ENCODE assay signal across 8 cellular contexts in the genomic region with DNA sequence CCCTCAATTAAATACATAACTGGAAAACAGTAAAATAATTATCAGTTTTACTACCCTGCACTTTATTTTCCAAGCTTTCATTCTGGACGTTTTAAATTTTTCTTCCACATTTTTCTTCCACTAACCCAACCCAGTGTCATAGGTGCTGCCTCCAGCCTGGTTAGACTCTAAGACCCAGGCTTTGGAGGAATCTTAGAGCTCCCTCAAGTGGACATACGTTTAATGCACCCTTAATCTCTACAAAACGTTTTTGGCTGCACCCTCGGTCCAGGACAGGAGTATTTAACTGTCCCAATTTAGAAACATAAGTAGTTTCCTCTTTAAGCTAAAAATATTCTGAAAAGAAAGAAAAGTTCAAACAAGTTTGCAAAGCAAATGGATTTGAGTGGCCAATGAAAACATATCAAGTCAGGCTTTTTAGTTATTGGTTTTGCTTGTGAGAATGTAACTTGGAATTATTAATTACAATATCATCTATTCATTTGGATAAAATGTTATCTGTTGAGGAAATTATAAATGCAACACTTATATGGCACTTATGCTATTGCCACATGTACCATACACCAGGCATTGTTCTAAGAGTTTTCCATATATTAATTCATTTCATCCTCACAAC. TPM values are rescaled to one million over a fixed set of nuclear protein-coding genes. Genes with fewer than 3 reads are reported as not detected.
DNase-seq lines count a peak whose midpoint lies in the region; ATAC-seq, FAIRE-seq and TF ChIP-seq lines count a peak whose summit lies in the region.

No MANE protein-coding gene starts in this region.

- DNase-seq in activated CD8-positive, alpha-beta T cell treated with anti-CD3 and anti-CD28 coated beads for 36 hours: peak; percentile 2
- DNase-seq in activated CD8-positive, alpha-beta T cell treated with anti-CD3 and anti-CD28 coated beads, Interleukin-2, amount 10 ng/mL, durations not matched to agents 7 days and 5 days: no peak
- DNase-seq in HFFc6 (peak; percentile 47), NAMALWA (ENCODE audit: low spot score) (peak; percentile 79), globus pallidus (ENCODE audit: low spot score) (peak; percentile 53), small intestine (peak; percentile 67), GM19240 (ENCODE audit: insufficient read length, low spot score) (no peak)

- no peaks in the 10 kb centered on the region for H3K9me2 ChIP-seq in SU-DHL-6 (replicated peaks; ENCODE audit: insufficient read depth, low read length)

- no peaks in the 10 kb centered on the region for H4K20me1 ChIP-seq in SU-DHL-6 (ENCODE audit: low read depth, low read length)

- no peak overlapping the region for H3K9ac ChIP-seq in SU-DHL-6 (ENCODE audit: low read length)

- CTCF ChIA-PET in activated CD8-positive, alpha-beta T cell treated with anti-CD3 and anti-CD28 coated beads for 36 hours (lab: Charles Lee): interaction anchor here (0.8 to 2.5 kb wide), 10 partner anchors 9 to 1192 kb away, joined by 3 to 8 read pairs (median 4); no protein-coding TSS in a partner anchor
- CTCF ChIA-PET in activated CD8-positive, alpha-beta T cell treated with anti-CD3 and anti-CD28 coated beads, Interleukin-2, amount 10 ng/mL, durations not matched to agents 7 days and 5 days (lab: Charles Lee): interaction anchor here (1.2 to 1.9 kb wide), 5 partner anchors 10 to 44 kb away, joined by 4 to 7 read pairs (median 5); no protein-coding TSS in a partner anchor

- H2AFZ ChIP-seq in SU-DHL-6 (ENCODE audit: low read depth, low read length, severe bottlenecking): no peak overlapping the region

- POLR2A ChIA-PET in activated CD8-positive, alpha-beta T cell treated with anti-CD3 and anti-CD28 coated beads for 36 hours (lab: Charles Lee): no interaction called here
- POLR2A ChIA-PET in activated CD8-positive, alpha-beta T cell treated with anti-CD3 and anti-CD28 coated beads, Interleukin-2, amount 10 ng/mL, durations not matched to agents 7 days and 5 days (lab: Charles Lee): no interaction called here

- H3F3A ChIP-seq in SU-DHL-6 (ENCODE audit: insufficient read depth): no peaks in the 10 kb centered on the region

- no peaks in the 10 kb centered on the region for H3K4me1 Mint-ChIP-seq in activated CD8-positive, alpha-beta T cell treated with anti-CD3 and anti-CD28 coated beads for 36 hours (ENCODE audit: low read depth)
- no peaks in the 10 kb centered on the region for H3K4me1 Mint-ChIP-seq in activated CD8-positive, alpha-beta T cell treated with anti-CD3 and anti-CD28 coated beads, Interleukin-2, amount 10 ng/mL, durations not matched to agents 7 days and 5 days (ENCODE audit: low read depth)
- peaks cover 32% of the 10 kb centered on the region for H3K4me1 Mint-ChIP-seq in HFFc6 (ENCODE audit: low read depth)

- TF ChIP-seq CTCF in activated CD8-positive, alpha-beta T cell treated with anti-CD3 and anti-CD28 coated beads for 36 hours (IDR thresholded peaks at IDR 0.05): peak; percentile 47
- TF ChIP-seq CTCF in HFFc6 (IDR thresholded peaks at IDR 0.05) (peak; percentile 89), SU-DHL-6 (IDR thresholded peaks at IDR 0.05; ENCODE audit: insufficient read depth, low read length, poor library complexity, severe bottlenecking) (peak; percentile 75)

- no peak overlapping the region for H3K4me3 Mint-ChIP-seq in activated CD8-positive, alpha-beta T cell treated with anti-CD3 and anti-CD28 coated beads for 36 hours
- no peak overlapping the region for H3K4me3 Mint-ChIP-seq in activated CD8-positive, alpha-beta T cell treated with anti-CD3 and anti-CD28 coated beads, Interleukin-2, amount 10 ng/mL, durations not matched to agents 7 days and 5 days
- H3K4me3 Mint-ChIP-seq in HFFc6: no peak overlapping the region

- no peaks in the 10 kb centered on the region for H3K4me1 ChIP-seq in small intestine (ENCODE audit: control insufficient read depth in 2 of 2, insufficient read depth in 1 of 2, low read depth in 1 of 2, low read length in 1 of 2)

- peak; percentile 60 for ATAC-seq in activated CD8-positive, alpha-beta T cell treated with anti-CD3 and anti-CD28 coated beads for 36 hours
- ATAC-seq in activated CD8-positive, alpha-beta T cell treated with anti-CD3 and anti-CD28 coated beads, Interleukin-2, amount 10 ng/mL, durations not matched to agents 7 days and 5 days: no peak

- peaks cover 1% of the 10 kb centered on the region for H3K27me3 Mint-ChIP-seq in activated CD8-positive, alpha-beta T cell treated with anti-CD3 and anti-CD28 coated beads for 36 hours
- no peaks in the 10 kb centered on the region for H3K27me3 Mint-ChIP-seq in activated CD8-positive, alpha-beta T cell treated with anti-CD3 and anti-CD28 coated beads, Interleukin-2, amount 10 ng/mL, durations not matched to agents 7 days and 5 days (ENCODE audit: low read depth)
- no peaks in the 10 kb centered on the region; the same call in 1 of the 2 replicates for H3K27me3 Mint-ChIP-seq in HFFc6 (ENCODE audit: insufficient read depth)

- FAIRE-seq in small intestine (lab: Jason Lieb, UNC): no peak

- H3K9me3 Mint-ChIP-seq in activated CD8-positive, alpha-beta T cell treated with anti-CD3 and anti-CD28 coated beads for 36 hours: no peaks in the 10 kb centered on the region
- H3K9me3 Mint-ChIP-seq in activated CD8-positive, alpha-beta T cell treated with anti-CD3 and anti-CD28 coated beads, Interleukin-2, amount 10 ng/mL, durations not matched to agents 7 days and 5 days (ENCODE audit: insufficient read depth): no peaks in the 10 kb centered on the region
- no peaks in the 10 kb centered on the region for H3K9me3 Mint-ChIP-seq in HFFc6

- 0 to 2% (median 1%) methylated on average over 4 of the region's 4 CpGs for WGBS in small intestine, 3 donors

- no peak overlapping the region for H3K4me2 ChIP-seq in SU-DHL-6 (ENCODE audit: low read depth, low read length, poor library complexity, severe bottlenecking)

- no peaks in the 10 kb centered on the region for H3K36me3 ChIP-seq in SU-DHL-6 (ENCODE audit: low read length)
- H3K36me3 ChIP-seq in small intestine (ENCODE audit: control insufficient read depth in 2 of 2, insufficient read depth in 2 of 2, low read length in 2 of 2): no peaks in the 10 kb centered on the region

- H3K4me3 ChIP-seq in SU-DHL-6 (ENCODE audit: insufficient read depth, low read length, poor library complexity, severe bottlenecking) (no peak overlapping the region), small intestine (ENCODE audit: low read depth in 1 of 2, low read length in 2 of 2) (no peak overlapping the region)

- no peak overlapping the region for H3K27ac Mint-ChIP-seq in activated CD8-positive, alpha-beta T cell treated with anti-CD3 and anti-CD28 coated beads for 36 hours
- H3K27ac Mint-ChIP-seq in activated CD8-positive, alpha-beta T cell treated with anti-CD3 and anti-CD28 coated beads, Interleukin-2, amount 10 ng/mL, durations not matched to agents 7 days and 5 days: no peak overlapping the region
- H3K27ac Mint-ChIP-seq in HFFc6: no peak overlapping the region

- H3K9me3 ChIP-seq in SU-DHL-6 (ENCODE audit: insufficient read depth, low read length): no peaks in the 10 kb centered on the region
- no peaks in the 10 kb centered on the region for H3K9me3 ChIP-seq in small intestine (ENCODE audit: control insufficient read depth, low read depth)

- H3K27me3 ChIP-seq in SU-DHL-6 (ENCODE audit: low read length): no peaks in the 10 kb centered on the region
- no peaks in the 10 kb centered on the region for H3K27me3 ChIP-seq in small intestine (ENCODE audit: control insufficient read depth in 2 of 2, insufficient read depth in 2 of 2, low read length in 2 of 2)

- H3K36me3 Mint-ChIP-seq in activated CD8-positive, alpha-beta T cell treated with anti-CD3 and anti-CD28 coated beads for 36 hours (ENCODE audit: low read depth): no peaks in the 10 kb centered on the region
- no peaks in the 10 kb centered on the region for H3K36me3 Mint-ChIP-seq in activated CD8-positive, alpha-beta T cell treated with anti-CD3 and anti-CD28 coated beads, Interleukin-2, amount 10 ng/mL, durations not matched to agents 7 days and 5 days (ENCODE audit: low read depth)
- H3K36me3 Mint-ChIP-seq in HFFc6 (ENCODE audit: low read depth): no peaks in the 10 kb centered on the region

- intact Hi-C loops in activated CD8-positive, alpha-beta T cell treated with anti-CD3 and anti-CD28 coated beads for 36 hours (cut with micrococcal nuclease): no loop called here

- no peaks in the 10 kb centered on the region for H3K79me2 ChIP-seq in SU-DHL-6 (ENCODE audit: insufficient read depth, low read length)

- H3K27ac ChIP-seq in SU-DHL-6 (ENCODE audit: low read depth, low read length) (no peak overlapping the region), small intestine (ENCODE audit: low read depth in 1 of 2, low read length in 1 of 2) (no peak overlapping the region)

RNA-seq across cellular contexts. Expression of a gene that starts 38.9 kb away (rescaled TPM):
- total RNA-seq in activated CD8-positive, alpha-beta T cell treated with anti-CD3 and anti-CD28 coated beads for 36 hours: not detected
- total RNA-seq in activated CD8-positive, alpha-beta T cell treated with anti-CD3 and anti-CD28 coated beads, Interleukin-2, amount 10 ng/mL, durations not matched to agents 7 days and 5 days: not detected
- 1 to 10 TPM in 4 of 6 experiments, under 1 TPM in 2; 0.26 to 6.6 (median 5.0) TPM for total RNA-seq in HFFc6 (2021; fragmentation: NEBNext Ultra II Directional; extraction: Animal tissue kit (Norgen Biotek cat#: 25700))
- polyA plus RNA-seq in small intestine: 1 to 10 TPM in 1 of 3 donors, under 1 TPM in 2; 0.22 to 2.4 (median 0.54) TPM

Comparison
In these comparisons a context has a peak if more than half of its experiments do, and no peak if none do; other contexts are left out.
1. DNase-seq: peak in activated CD8-positive, alpha-beta T cell treated with anti-CD3 and anti-CD28 coated beads for 36 hours (single experiment), HFFc6 (single experiment), NAMALWA (single experiment), globus pallidus (single experiment) and small intestine (single experiment); none in activated CD8-positive, alpha-beta T cell treated with anti-CD3 and anti-CD28 coated beads, Interleukin-2, amount 10 ng/mL, durations not matched to agents 7 days and 5 days (single experiment) and GM19240 (single experiment).
2. Peak in every context shown above with its lines, with median percentiles within 50 percentile points of each other: CTCF ChIP-seq.